ENCODE assay signal across 12 cellular contexts in the genomic region with DNA sequence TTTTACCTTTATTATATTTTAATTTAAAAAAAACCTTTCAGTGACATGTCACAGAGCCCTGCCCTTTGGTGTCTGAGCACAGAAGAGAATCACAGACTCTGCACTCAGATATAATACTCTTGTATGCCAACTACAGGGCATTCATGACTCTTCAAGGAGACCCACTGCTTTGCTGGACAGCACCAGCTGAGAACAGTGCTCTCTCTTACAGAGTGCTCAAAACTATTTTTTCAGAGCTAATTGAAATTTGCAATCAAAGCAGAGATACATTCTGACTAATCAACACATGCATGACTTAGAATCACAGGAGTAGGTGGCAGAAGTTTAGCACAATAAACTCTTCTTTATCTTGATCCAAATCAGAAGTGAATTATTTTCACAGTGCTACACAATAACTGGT.
"Had no signal": no experiment of that assay in that cellular context is flagged by ENCODE, and none has a peak within 500 bp of the region (broad histone marks: within the 10 kb centered on the region; RNA-seq: fewer than 3 reads in every experiment).

No MANE protein-coding gene starts in this region.

- H3K4me2 ChIP-seq: neural progenitor cell had no signal

- DNase-seq: activated CD4-positive, alpha-beta T cell treated with anti-CD3 and anti-CD28 coated beads, Interleukin-2, amount 10 ng/mL, durations not matched to agents 7 days and 5 days; islet precursor cell; left lung; mammary epithelial cell; naive B cell; psoas muscle; right lobe of liver; stomach; T-helper 1 cell had no signal

- H3K27me3 Mint-ChIP-seq: activated CD4-positive, alpha-beta T cell treated with anti-CD3 and anti-CD28 coated beads, Interleukin-2, amount 10 ng/mL, durations not matched to agents 7 days and 5 days; naive B cell had no signal

- ATAC-seq: left lung, psoas muscle, right lobe of liver had no signal

- H3K4me3 Mint-ChIP-seq: activated CD4-positive, alpha-beta T cell treated with anti-CD3 and anti-CD28 coated beads, Interleukin-2, amount 10 ng/mL, durations not matched to agents 7 days and 5 days; naive B cell; neural progenitor cell had no signal

- H2AFZ ChIP-seq: neural progenitor cell had no signal

- H3K9me3 Mint-ChIP-seq: activated CD4-positive, alpha-beta T cell treated with anti-CD3 and anti-CD28 coated beads, Interleukin-2, amount 10 ng/mL, durations not matched to agents 7 days and 5 days; naive B cell; neural progenitor cell had no signal

- H3K9me3 ChIP-seq: left lung, psoas muscle, right lobe of liver, SJSA1, stomach, thoracic aorta had no signal

- H3K36me3 Mint-ChIP-seq: neural progenitor cell had no signal

- H3K9ac ChIP-seq: neural progenitor cell had no signal

- H3K36me3 ChIP-seq: left lung, neural progenitor cell, right lobe of liver, SJSA1, stomach, thoracic aorta had no signal

- H3K27ac Mint-ChIP-seq: activated CD4-positive, alpha-beta T cell treated with anti-CD3 and anti-CD28 coated beads, Interleukin-2, amount 10 ng/mL, durations not matched to agents 7 days and 5 days; neural progenitor cell had no signal

- H3K4me1 ChIP-seq: neural progenitor cell, right lobe of liver, stomach had no signal

- H3K4me3 ChIP-seq: left lung, neural progenitor cell, psoas muscle, right lobe of liver, SJSA1, stomach, thoracic aorta had no signal

- H3K27ac ChIP-seq: left lung, neural progenitor cell, psoas muscle, right lobe of liver, SJSA1, stomach, thoracic aorta had no signal

- H3K27me3 ChIP-seq: left lung, neural progenitor cell, right lobe of liver, SJSA1, stomach had no signal
